In the genomic region with DNA sequence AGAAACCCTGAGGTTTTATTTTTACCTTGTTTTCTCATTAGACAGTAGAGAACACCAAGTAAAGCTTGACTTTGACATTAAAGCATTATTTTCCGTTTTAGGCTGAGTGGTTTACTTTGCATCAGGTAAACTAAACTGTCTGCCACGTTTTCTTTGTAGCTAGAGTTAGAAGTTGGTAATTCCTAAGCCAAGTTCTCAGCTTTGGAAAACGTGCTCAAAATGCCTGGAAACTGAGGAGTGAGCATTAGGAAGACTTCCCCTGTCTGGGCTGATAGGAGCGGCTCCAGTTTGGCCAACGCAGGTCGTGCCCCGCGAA, we compare ENCODE assay signal across 8 cellular contexts. TPM values are rescaled to one million over a fixed set of nuclear protein-coding genes. Genes with fewer than 3 reads are reported as not detected.
DNase-seq lines count a peak whose midpoint lies in the region; ATAC-seq and TF ChIP-seq lines count a peak whose summit lies in the region.

No MANE protein-coding gene starts in this region.

- peak overlapping the region; percentile 89 to 94 (median 91) for H3K4me3 Mint-ChIP-seq in brain

- H3K9ac ChIP-seq in HUES6 (ENCODE audit: low read length) = peak overlapping the region; percentile 81

- peaks cover 36% of the 10 kb centered on the region for H3K4me1 Mint-ChIP-seq in brain

- peaks cover 3% of the 10 kb centered on the region for H3K36me3 Mint-ChIP-seq in brain

- no peaks in the 10 kb centered on the region for H3K36me3 ChIP-seq in HUES6 (ENCODE audit: control insufficient read depth, insufficient read depth, low read length)

- H3K4me1 ChIP-seq in HUES6 (ENCODE audit: control insufficient read depth, insufficient read depth, low read length) = peaks cover 7% of the 10 kb centered on the region; the same call in 1 of the 2 replicates

- H3K27me3 ChIP-seq in HUES6 (ENCODE audit: control insufficient read depth, insufficient read depth, low read length) = peaks cover 38% of the 10 kb centered on the region

- peaks cover 10% of the 10 kb centered on the region for H3K27me3 Mint-ChIP-seq in brain

- H3K9me3 Mint-ChIP-seq in brain = no peaks in the 10 kb centered on the region

- no peak overlapping the region for H3K27ac ChIP-seq in HUES6 (ENCODE audit: low read depth, low read length)
- peak overlapping the region in 7 of 21 experiments; percentile 14 to 85 (median 72) for H3K27ac ChIP-seq in skin epidermis

- H3K9me3 ChIP-seq in HUES6 (ENCODE audit: control insufficient read depth, insufficient read depth, low read depth, low read length) = no peaks in the 10 kb centered on the region

- DNase-seq in iPS-NIHi7 (ENCODE audit: extremely low spot score) = peak; percentile 60
- no peak for DNase-seq in activated effector memory CD4-positive, alpha-beta T cell treated with anti-CD3 and anti-CD28 coated beads, Interleukin-2, amount 50 U/mL, for 16 hours
- DNase-seq in 8988T = no peak

- peak overlapping the region; percentile 59 to 90 (median 82) for H3K27ac Mint-ChIP-seq in brain

- ATAC-seq in HG03139 (IDR thresholded peaks at IDR 0.05; ENCODE audit: unreplicated experiment) = no peak
- ATAC-seq in GM21447 (IDR thresholded peaks at IDR 0.05; ENCODE audit: unreplicated experiment) = no peak

- no peak for TF ChIP-seq CTCF in brain (conservative IDR thresholded peaks at IDR 0.05)

- peak overlapping the region; percentile 80 for H3K4me3 ChIP-seq in HUES6 (ENCODE audit: low read depth, low read length)
- peak overlapping the region in 6 of 7 experiments; percentile 27 to 51 (median 45) for H3K4me3 ChIP-seq in skin epidermis

RNA-seq across cellular contexts. Expression of a gene that starts 0.8 kb away (rescaled TPM):
- polyA plus RNA-seq in brain (ENCODE audit: insufficient read depth, low read depth, low replicate concordance) = 14.5 TPM
